In the genomic region with DNA sequence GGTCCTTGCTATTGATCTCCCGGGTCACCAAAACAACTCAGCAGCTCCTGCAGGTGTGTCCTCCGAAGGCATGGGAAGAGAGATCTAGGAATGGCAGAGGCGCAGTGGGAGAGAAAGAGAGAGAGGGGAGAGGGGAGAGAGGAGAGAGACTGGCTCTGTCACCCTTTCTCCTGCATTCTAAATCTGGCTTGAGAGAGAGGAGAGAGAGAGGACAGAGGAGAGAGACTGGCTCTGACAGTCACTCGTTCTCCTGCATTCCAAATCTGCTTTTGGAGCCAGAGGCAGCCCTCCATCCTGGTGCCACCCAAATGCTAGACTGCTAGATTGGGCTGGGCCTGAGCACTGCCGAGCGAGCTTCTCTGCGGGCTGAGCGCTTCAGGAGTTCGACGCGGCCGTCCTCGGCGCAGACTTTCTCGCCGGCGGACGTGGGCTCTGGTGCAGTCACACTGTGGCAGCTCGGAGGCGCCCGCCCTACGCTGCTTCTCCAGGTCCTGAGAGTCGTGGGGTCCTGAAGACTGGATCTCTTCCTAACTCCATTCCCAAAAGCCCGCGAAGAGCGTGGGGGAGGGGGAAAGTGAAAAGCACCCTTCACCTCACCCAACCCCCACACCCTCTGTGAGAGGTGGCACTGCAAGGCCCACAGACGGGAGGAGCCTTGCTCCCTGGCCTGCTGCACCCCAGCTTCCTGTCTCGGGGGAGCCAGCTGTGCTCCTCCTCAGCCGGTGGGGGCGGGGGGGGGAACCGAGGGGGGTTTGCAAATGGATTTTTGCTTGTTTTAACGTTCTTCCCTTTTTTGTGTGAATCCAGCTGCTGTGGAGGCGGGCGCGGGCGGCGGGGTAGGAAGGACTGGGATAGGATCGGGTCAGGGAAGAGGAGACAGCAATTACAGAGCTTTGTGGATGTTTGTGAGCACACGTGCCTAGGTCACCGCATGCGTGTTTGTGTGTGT, we compare ENCODE assay signal across 9 cellular contexts.
DNase-seq lines count a peak whose midpoint lies in the region; ATAC-seq and TF ChIP-seq lines count a peak whose summit lies in the region.
"Had no signal": no experiment of that assay in that cellular context is flagged by ENCODE, and none has a peak within 500 bp of the region (broad histone marks: within the 10 kb centered on the region; RNA-seq: fewer than 3 reads in every experiment).

No MANE protein-coding gene starts in this region.

- no peaks in the 10 kb centered on the region for H3K9me3 ChIP-seq in parathyroid adenoma (ENCODE audit: control insufficient read depth, low read length)

- no peak overlapping the region for H3K9ac ChIP-seq in parathyroid adenoma

- H3K4me1 ChIP-seq in parathyroid adenoma, result no peaks in the 10 kb centered on the region

- no peak overlapping the region for H3K27ac ChIP-seq in HL-60 (replicated peaks)
- no peak overlapping the region for H3K27ac ChIP-seq in parathyroid adenoma

- TF ChIP-seq CTCF in HL-60 (IDR thresholded peaks at IDR 0.05; ENCODE audit: insufficient read depth, low read length) (no peak), fibroblast of villous mesenchyme (IDR thresholded peaks at IDR 0.05; ENCODE audit: insufficient read depth, low read depth, low read length) (no peak), parathyroid adenoma (IDR thresholded peaks at IDR 0.05) (no peak)

- H2AFZ ChIP-seq in parathyroid adenoma, result peak overlapping the region; percentile 50

- no peak overlapping the region for H3K4me2 ChIP-seq in parathyroid adenoma (ENCODE audit: low read length)

- H3K27me3 ChIP-seq in HL-60 (ENCODE audit: insufficient read depth, poor library complexity, severe bottlenecking) (peaks cover 62% of the 10 kb centered on the region), parathyroid adenoma (ENCODE audit: control insufficient read depth, insufficient read depth, low read length) (no peaks in the 10 kb centered on the region)

- H3K79me2 ChIP-seq in parathyroid adenoma, result no peaks in the 10 kb centered on the region

- H3K4me3 ChIP-seq in HL-60 (replicated peaks; ENCODE audit: insufficient read depth, low read length) (peak overlapping the region; percentile 39), fibroblast of villous mesenchyme (ENCODE audit: low read depth, low read length) (peak overlapping the region; percentile 17), parathyroid adenoma (ENCODE audit: low read depth, low read length) (no peak overlapping the region)

- no peaks in the 10 kb centered on the region for H3K36me3 ChIP-seq in parathyroid adenoma (ENCODE audit: control insufficient read depth, insufficient read depth, low read length)

- DNase-seq in HL-60 (ENCODE audit: low read depth in 1 of 2, low spot score in 1 of 2) (peak in 1 of 2 experiments; percentile 8), fibroblast of villous mesenchyme (ENCODE audit: low read depth) (no peak), DMS53 (lab: John Stamatoyannopoulos, UW) (no peak), NCI-H345 (lab: John Stamatoyannopoulos, UW) (no peak)
- no peak for DNase-seq in NK-92 treated with Interleukin-12 subunit alpha and Interleukin-12 subunit beta, amount 100 ng/mL, for 24 hours (lab: John Stamatoyannopoulos, UW)

- ATAC-seq in GM19023 (IDR thresholded peaks at IDR 0.05; ENCODE audit: unreplicated experiment) (peak; percentile 56), HG03571 (IDR thresholded peaks at IDR 0.05; ENCODE audit: unreplicated experiment) (no peak)
- ATAC-seq: HCT116 had no signal
